In genomic region chr15:70395164-70395563, GRCh38 we compare ENCODE assay signal across 33 cellular contexts.
"Had no signal": no experiment of that assay in that cellular context is flagged by ENCODE, and none has a peak within 500 bp of the region (broad histone marks: within the 10 kb centered on the region; RNA-seq: fewer than 3 reads in every experiment).

No MANE protein-coding gene starts in this region.

- H3K4me3 ChIP-seq: Peyer's patch had no signal

- H3K4me1 Mint-ChIP-seq: activated CD4-positive, alpha-beta memory T cell treated with anti-CD3 and anti-CD28 coated beads, Interleukin-2, amount 10 ng/mL, durations not matched to agents 7 days and 5 days; activated CD8-positive, alpha-beta memory T cell treated with anti-CD3 and anti-CD28 coated beads, Interleukin-2, amount 10 ng/mL, durations not matched to agents 7 days and 5 days; activated naive CD4-positive, alpha-beta T cell treated with anti-CD3 and anti-CD28 coated beads, Interleukin-2, amount 50 U/mL, for 24 hours; activated naive CD8-positive, alpha-beta T cell treated with anti-CD3 and anti-CD28 coated beads, Interleukin-2, amount 10 ng/mL, durations not matched to agents 7 days and 5 days; activated T-helper 17 cell treated with anti-CD3 and anti-CD28 coated beads, Interleukin-2, amount 50 U/mL, for 72 hours had no signal

- H3K9me3 Mint-ChIP-seq: activated CD4-positive, alpha-beta memory T cell treated with anti-CD3 and anti-CD28 coated beads, Interleukin-2, amount 10 ng/mL, durations not matched to agents 7 days and 5 days; activated naive CD4-positive, alpha-beta T cell treated with anti-CD3 and anti-CD28 coated beads, Interleukin-2, amount 50 U/mL, for 24 hours; activated naive CD8-positive, alpha-beta T cell treated with anti-CD3 and anti-CD28 coated beads, Interleukin-2, amount 10 ng/mL, durations not matched to agents 7 days and 5 days; activated T-cell treated with anti-CD3 and anti-CD28 coated beads, Interleukin-2, amount 50 U/mL, for 72 hours; activated T-helper 17 cell treated with anti-CD3 and anti-CD28 coated beads, Interleukin-2, amount 50 U/mL, for 72 hours had no signal

- H3K27ac Mint-ChIP-seq: activated CD4-positive, alpha-beta memory T cell treated with anti-CD3 and anti-CD28 coated beads, Interleukin-2, amount 10 ng/mL, durations not matched to agents 7 days and 5 days; activated CD8-positive, alpha-beta memory T cell treated with anti-CD3 and anti-CD28 coated beads, Interleukin-2, amount 10 ng/mL, durations not matched to agents 7 days and 5 days; activated naive CD8-positive, alpha-beta T cell treated with anti-CD3 and anti-CD28 coated beads, Interleukin-2, amount 10 ng/mL, durations not matched to agents 7 days and 5 days; activated T-cell treated with anti-CD3 and anti-CD28 coated beads, Interleukin-2, amount 50 U/mL, for 72 hours; activated T-helper 17 cell treated with anti-CD3 and anti-CD28 coated beads, Interleukin-2, amount 50 U/mL, for 72 hours had no signal

- H3K27ac ChIP-seq: KMS-11, Peyer's patch, WERI-Rb-1 had no signal

- H3K9me3 ChIP-seq: ascending aorta, Peyer's patch had no signal

- ATAC-seq: activated CD8-positive, alpha-beta memory T cell treated with anti-CD3 and anti-CD28 coated beads, Interleukin-2, amount 10 ng/mL, durations not matched to agents 7 days and 5 days; activated T-cell treated with anti-CD3 and anti-CD28 coated beads, Interleukin-2, amount 50 U/mL, for 72 hours; activated T-helper 17 cell treated with anti-CD3 and anti-CD28 coated beads, Interleukin-2, amount 50 U/mL, for 72 hours; PC-3 had no signal

- H3K4me2 ChIP-seq: KMS-11 had no signal

- DNase-seq: activated CD4-positive, alpha-beta memory T cell treated with anti-CD3 and anti-CD28 coated beads, Interleukin-2, amount 10 ng/mL, durations not matched to agents 7 days and 5 days; activated CD4-positive, alpha-beta T cell treated with anti-CD3 and anti-CD28 coated beads for 1 hour; activated CD4-positive, alpha-beta T cell treated with anti-CD3 and anti-CD28 coated beads for 48 hours; activated CD4-positive, CD25-positive, alpha-beta regulatory T cell; activated CD8-positive, alpha-beta memory T cell treated with anti-CD3 and anti-CD28 coated beads for 24 hours; activated CD8-positive, alpha-beta memory T cell treated with anti-CD3 and anti-CD28 coated beads, Interleukin-2, amount 10 ng/mL, durations not matched to agents 7 days and 5 days; activated CD8-positive, alpha-beta memory T cell treated with anti-CD3 and anti-CD28 coated beads, Interleukin-2, amount 50 U/mL, for 48 hours; activated effector memory CD4-positive, alpha-beta T cell treated with anti-CD3 and anti-CD28 coated beads, Interleukin-2, amount 50 U/mL, for 16 hours; activated naive CD4-positive, alpha-beta T cell; activated naive CD8-positive, alpha-beta T cell treated with anti-CD3 and anti-CD28 coated beads, Interleukin-2, amount 10 ng/mL, durations not matched to agents 7 days and 5 days; activated T-cell treated with anti-CD3 and anti-CD28 coated beads, Interleukin-2, amount 50 U/mL, for 72 hours; amygdala; MM.1S; NCI-H1092; NCI-H1436 treated with DMSO at 0.1 percent for 48 hours; NCI-H1694 treated with DMSO at 0.1 percent for 48 hours; NCI-H2029; NCI-H345; NCI-H510A; NCI-H526; NCI-H748 treated with DMSO at 0.1 percent for 48 hours; NK-92 treated with Interleukin-12 subunit alpha and Interleukin-12 subunit beta, amount 100 ng/mL, for 24 hours; PC-3; RPMI8226; SIG-M5; SW 1271; T1000; WERI-Rb-1 had no signal

- H3K36me3 ChIP-seq: ascending aorta, Peyer's patch, WERI-Rb-1 had no signal

- H3K27me3 Mint-ChIP-seq: activated naive CD4-positive, alpha-beta T cell treated with anti-CD3 and anti-CD28 coated beads, Interleukin-2, amount 50 U/mL, for 24 hours had no signal

- H3K36me3 Mint-ChIP-seq: activated CD8-positive, alpha-beta memory T cell treated with anti-CD3 and anti-CD28 coated beads, Interleukin-2, amount 10 ng/mL, durations not matched to agents 7 days and 5 days; activated naive CD4-positive, alpha-beta T cell treated with anti-CD3 and anti-CD28 coated beads, Interleukin-2, amount 50 U/mL, for 24 hours; activated naive CD8-positive, alpha-beta T cell treated with anti-CD3 and anti-CD28 coated beads, Interleukin-2, amount 10 ng/mL, durations not matched to agents 7 days and 5 days had no signal

- H3K27me3 ChIP-seq: ascending aorta, Peyer's patch had no signal

- H3K4me1 ChIP-seq: Peyer's patch had no signal

- H3K9ac ChIP-seq: KMS-11 had no signal

- H3K4me3 Mint-ChIP-seq: activated CD4-positive, alpha-beta memory T cell treated with anti-CD3 and anti-CD28 coated beads, Interleukin-2, amount 10 ng/mL, durations not matched to agents 7 days and 5 days; activated CD8-positive, alpha-beta memory T cell treated with anti-CD3 and anti-CD28 coated beads, Interleukin-2, amount 10 ng/mL, durations not matched to agents 7 days and 5 days; activated naive CD4-positive, alpha-beta T cell treated with anti-CD3 and anti-CD28 coated beads, Interleukin-2, amount 50 U/mL, for 24 hours; activated naive CD8-positive, alpha-beta T cell treated with anti-CD3 and anti-CD28 coated beads, Interleukin-2, amount 10 ng/mL, durations not matched to agents 7 days and 5 days; activated T-cell treated with anti-CD3 and anti-CD28 coated beads, Interleukin-2, amount 50 U/mL, for 72 hours; activated T-helper 17 cell treated with anti-CD3 and anti-CD28 coated beads, Interleukin-2, amount 50 U/mL, for 72 hours had no signal
